7 cellular contexts compared by ENCODE assay signal in genomic region chr16:74667215-74667765, GRCh38.
A peak's percentile ranks its signal among the peaks of the same experiment; 100 is the strongest.
DNase-seq lines count a peak whose midpoint lies in the region; ATAC-seq and TF ChIP-seq lines count a peak whose summit lies in the region.

No MANE protein-coding gene starts in this region.

- H3K27ac ChIP-seq in parathyroid adenoma, result no peak overlapping the region

- H2AFZ ChIP-seq in parathyroid adenoma, result peak overlapping the region; percentile 84

- no peaks in the 10 kb centered on the region for H3K4me1 ChIP-seq in parathyroid adenoma

- no peak overlapping the region for H3K9ac ChIP-seq in parathyroid adenoma

- H3K27me3 ChIP-seq in parathyroid adenoma (ENCODE audit: control insufficient read depth, insufficient read depth, low read length), result no peaks in the 10 kb centered on the region

- DNase-seq in GM10266 (ENCODE audit: extremely low spot score) (peak; percentile 19), NCI-H146 (lab: John Stamatoyannopoulos, UW) (peak; percentile 23), glomerular visceral epithelial cell (ENCODE audit: extremely low spot score) (peak; percentile 29), SW 1271 (lab: John Stamatoyannopoulos, UW) (no peak)
- DNase-seq in activated T-helper 9 cell treated with anti-CD3 and anti-CD28 coated beads, Interleukin-2, amount 50 U/mL, for 16 hours (ENCODE audit: low read depth), result peak; percentile 3

- peaks cover 22% of the 10 kb centered on the region for H3K79me2 ChIP-seq in parathyroid adenoma

- ATAC-seq in GM18517 (IDR thresholded peaks at IDR 0.05; ENCODE audit: unreplicated experiment), result no peak

- TF ChIP-seq CTCF in GM10266 (IDR thresholded peaks at IDR 0.05; ENCODE audit: control insufficient read depth, insufficient read depth, low read depth, missing control alignments) (no peak), parathyroid adenoma (IDR thresholded peaks at IDR 0.05) (no peak)

- no peaks in the 10 kb centered on the region for H3K9me3 ChIP-seq in parathyroid adenoma (ENCODE audit: control insufficient read depth, low read length)

- H3K4me2 ChIP-seq in parathyroid adenoma (ENCODE audit: low read length), result peak overlapping the region; percentile 64

- no peaks in the 10 kb centered on the region for H3K36me3 ChIP-seq in parathyroid adenoma (ENCODE audit: control insufficient read depth, insufficient read depth, low read length)

- H3K4me3 ChIP-seq in parathyroid adenoma (ENCODE audit: low read depth, low read length), result peak overlapping the region; percentile 95

Comparison
In these comparisons a context has a peak if more than half of its experiments do, and no peak if none do; other contexts are left out.
1. DNase-seq: peak in GM10266 (single experiment), NCI-H146 (single experiment), activated T-helper 9 cell treated with anti-CD3 and anti-CD28 coated beads, Interleukin-2, amount 50 U/mL, for 16 hours (single experiment) and glomerular visceral epithelial cell (single experiment); none in SW 1271 (0 of 2).